ENCODE assay signal across 22 cellular contexts in genomic region chr12:104889735-104890134, GRCh38.
DNase-seq lines count a peak whose midpoint lies in the region; ATAC-seq and TF ChIP-seq lines count a peak whose summit lies in the region.
"Had no signal": no experiment of that assay in that cellular context is flagged by ENCODE, and none has a peak within 500 bp of the region (broad histone marks: within the 10 kb centered on the region; RNA-seq: fewer than 3 reads in every experiment).

No MANE protein-coding gene starts in this region.

- POLR2A ChIA-PET in OCI-LY7 (lab: Charles Lee): interaction anchor here (0.6 to 1.5 kb wide), 3 partner anchors 12 to 946 kb away, joined by 3 to 4 read pairs (median 3); no protein-coding TSS in a partner anchor

- H3F3A ChIP-seq in DOHH2 (ENCODE audit: control insufficient read depth, insufficient read depth): no peaks in the 10 kb centered on the region

- H3K9me3 ChIP-seq in DOHH2 (ENCODE audit: control insufficient read depth, insufficient read depth, low read length) (no peaks in the 10 kb centered on the region), OCI-LY7 (ENCODE audit: low read length) (no peaks in the 10 kb centered on the region)
- H3K9me3 ChIP-seq: A549; BLaER1 treated with 17β-estradiol and CSF1 and Interleukin-3, amounts not matched to agents 10 nM and 100 nM; Caco-2 had no signal

- no peak overlapping the region for H3K27ac Mint-ChIP-seq in stimulated activated naive B cell treated with anti-CD40 and anti-IgM and Interleukin-4, amounts not matched to agents 10 μg/mL and 1 μg/mL and 100 μg/mL, for 72 hours
- H3K27ac Mint-ChIP-seq: B cell; CD8-positive, alpha-beta memory T cell had no signal

- H3K36me3 Mint-ChIP-seq in stimulated activated naive B cell treated with anti-CD40 and anti-IgM and Interleukin-4, amounts not matched to agents 10 μg/mL and 1 μg/mL and 100 μg/mL, for 72 hours: peaks cover 0 to 3% of the 10 kb centered on the region in 2 donors
- H3K36me3 Mint-ChIP-seq: CD4-positive, alpha-beta memory T cell; CD8-positive, alpha-beta memory T cell had no signal

- H3K27ac ChIP-seq in DOHH2 (ENCODE audit: low read depth, low read length) (0 out of 2 replicates have a peak overlapping the region, but pooled peaks have one; percentile 9), OCI-LY7 (ENCODE audit: low read depth, low read length, poor library complexity, severe bottlenecking) (no peak overlapping the region)
- H3K27ac ChIP-seq: 22Rv1; A549; BLaER1 treated with 17β-estradiol and CSF1 and Interleukin-3, amounts not matched to agents 10 nM and 100 nM; C4-2B had no signal

- CTCF ChIA-PET in OCI-LY7 (lab: Charles Lee; ENCODE audit: unreplicated experiment): no interaction called here

- ATAC-seq in HG03378 (IDR thresholded peaks at IDR 0.05; ENCODE audit: unreplicated experiment): peak; percentile 35
- peak; percentile 48 to 60 for ATAC-seq in stimulated activated naive B cell treated with anti-CD40 and anti-IgM and Interleukin-4, amounts not matched to agents 10 μg/mL and 1 μg/mL and 100 μg/mL, for 72 hours (replicated peaks)
- ATAC-seq: A549 had no signal

- intact Hi-C loops in OCI-LY7 (cut with micrococcal nuclease; ENCODE audit: unreplicated experiment): no loop called here

- H3K79me2 ChIP-seq in DOHH2 (ENCODE audit: control insufficient read depth, low read length) (no peaks in the 10 kb centered on the region), OCI-LY7 (ENCODE audit: insufficient read depth, low read depth, low read length) (no peaks in the 10 kb centered on the region)

- H3K4me2 ChIP-seq in DOHH2 (ENCODE audit: low read length) (peak overlapping the region; percentile 54), OCI-LY7 (ENCODE audit: low read length) (peak overlapping the region; percentile 55)
- H3K4me2 ChIP-seq: A549 had no signal

- H3K9me2 ChIP-seq in DOHH2 (replicated peaks; ENCODE audit: control insufficient read depth, low read length) (no peaks in the 10 kb centered on the region), OCI-LY7 (ENCODE audit: insufficient read depth, low read length) (no peaks in the 10 kb centered on the region)

- peaks cover 0 to 4% of the 10 kb centered on the region in 2 donors for H3K27me3 Mint-ChIP-seq in stimulated activated naive B cell treated with anti-CD40 and anti-IgM and Interleukin-4, amounts not matched to agents 10 μg/mL and 1 μg/mL and 100 μg/mL, for 72 hours
- H3K27me3 Mint-ChIP-seq: B cell had no signal

- peaks cover 0 to 2% of the 10 kb centered on the region in 2 donors for H3K9me3 Mint-ChIP-seq in stimulated activated naive B cell treated with anti-CD40 and anti-IgM and Interleukin-4, amounts not matched to agents 10 μg/mL and 1 μg/mL and 100 μg/mL, for 72 hours
- H3K9me3 Mint-ChIP-seq: CD4-positive, alpha-beta memory T cell; CD8-positive, alpha-beta memory T cell had no signal

- TF ChIP-seq CTCF in DOHH2 (IDR thresholded peaks at IDR 0.05; ENCODE audit: low read depth, low read length, poor library complexity, severe bottlenecking) (no peak), OCI-LY7 (conservative IDR thresholded peaks at IDR 0.05; ENCODE audit: low read length) (no peak)

- BruUV-seq in OCI-LY7 (replicated peaks; lab: Mats Ljungman, UMichigan): no TSS peak

- H3K36me3 ChIP-seq in DOHH2 (ENCODE audit: control insufficient read depth, low read length) (0 out of 2 replicates have a peak, but pooled peaks cover 3% of the 10 kb centered on the region), OCI-LY7 (ENCODE audit: insufficient read depth, low read length) (no peaks in the 10 kb centered on the region)
- H3K36me3 ChIP-seq: BLaER1 treated with 17β-estradiol and CSF1 and Interleukin-3, amounts not matched to agents 10 nM and 100 nM had no signal

- no peak for DNase-seq in OCI-LY7 (ENCODE audit: low spot score)
- DNase-seq in stimulated activated naive B cell treated with anti-CD40 and anti-IgM and Interleukin-4, amounts not matched to agents 10 μg/mL and 1 μg/mL and 100 μg/mL, for 72 hours: no peak
- DNase-seq in hepatic stellate cell (ENCODE audit: low spot score): no peak
- no peak for DNase-seq in DMS114 treated with DMSO at 0.1 percent for 48 hours (lab: John Stamatoyannopoulos, UW; ENCODE audit: unreplicated experiment)
- DNase-seq in COLO668 (lab: John Stamatoyannopoulos, UW; ENCODE audit: unreplicated experiment): no peak
- DNase-seq: AML-193; Caco-2; Calu3; CD4-positive, alpha-beta memory T cell; CD8-positive, alpha-beta memory T cell; DMS153; DMS53; DMS79; DND-41; GF-D8 had no signal

- H3K4me3 Mint-ChIP-seq in stimulated activated naive B cell treated with anti-CD40 and anti-IgM and Interleukin-4, amounts not matched to agents 10 μg/mL and 1 μg/mL and 100 μg/mL, for 72 hours: no peak overlapping the region
- H3K4me3 Mint-ChIP-seq: CD4-positive, alpha-beta memory T cell; CD8-positive, alpha-beta memory T cell had no signal

- H3K4me1 Mint-ChIP-seq in stimulated activated naive B cell treated with anti-CD40 and anti-IgM and Interleukin-4, amounts not matched to agents 10 μg/mL and 1 μg/mL and 100 μg/mL, for 72 hours: peaks cover 9 to 23% of the 10 kb centered on the region in 2 donors
- H3K4me1 Mint-ChIP-seq: CD4-positive, alpha-beta memory T cell; CD8-positive, alpha-beta memory T cell had no signal

- H3K4me1 ChIP-seq in DOHH2 (ENCODE audit: control insufficient read depth, low read length) (peaks cover 27% of the 10 kb centered on the region), OCI-LY7 (ENCODE audit: insufficient read depth, low read length, poor library complexity, severe bottlenecking) (peaks cover 22% of the 10 kb centered on the region)
- H3K4me1 ChIP-seq: Caco-2 had no signal

- no peaks in the 10 kb centered on the region for H4K20me1 ChIP-seq in DOHH2 (ENCODE audit: control insufficient read depth, insufficient read depth, low read depth, low read length)
- H4K20me1 ChIP-seq in OCI-LY7 (ENCODE audit: insufficient read depth, low read length): no peaks in the 10 kb centered on the region
- H4K20me1 ChIP-seq: BLaER1 treated with 17β-estradiol and CSF1 and Interleukin-3, amounts not matched to agents 10 nM and 100 nM had no signal

- H3K27me3 ChIP-seq in DOHH2 (ENCODE audit: control insufficient read depth, low read length): no peaks in the 10 kb centered on the region
- H3K27me3 ChIP-seq: BLaER1 treated with 17β-estradiol and CSF1 and Interleukin-3, amounts not matched to agents 10 nM and 100 nM had no signal

- peak overlapping the region; percentile 93; the same call in 1 of the 2 replicates for H2AFZ ChIP-seq in OCI-LY7 (ENCODE audit: low read length)

- peak overlapping the region; percentile 36; the same call in 1 of the 2 replicates for H3K4me3 ChIP-seq in DOHH2 (ENCODE audit: low read length)
- H3K4me3 ChIP-seq in OCI-LY7 (ENCODE audit: low read depth, low read length, poor library complexity, severe bottlenecking): no peak overlapping the region
- H3K4me3 ChIP-seq: A549; BLaER1 treated with 17β-estradiol and CSF1 and Interleukin-3, amounts not matched to agents 10 nM and 100 nM had no signal
